In the genomic region with DNA sequence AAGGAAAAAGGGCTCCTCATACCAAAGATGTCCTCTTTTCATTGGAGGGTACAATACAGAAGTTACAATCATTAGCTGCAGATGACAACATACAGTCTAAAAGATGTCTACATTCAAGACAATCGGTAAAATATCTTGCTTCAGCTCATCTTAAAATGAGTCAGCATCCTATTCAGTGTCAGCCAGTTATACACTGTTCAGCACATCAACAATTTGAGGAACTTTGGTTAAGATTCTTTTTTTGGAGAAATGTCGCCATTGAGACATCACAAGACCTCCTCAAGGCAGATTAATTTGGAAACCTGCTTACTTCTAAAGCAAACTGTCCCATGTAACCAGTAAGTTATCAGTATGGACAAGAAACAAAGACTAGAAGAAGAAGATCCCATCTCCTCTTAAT, we compare ENCODE assay signal across 19 cellular contexts.
"Had no signal": no experiment of that assay in that cellular context is flagged by ENCODE, and none has a peak within 500 bp of the region (broad histone marks: within the 10 kb centered on the region; RNA-seq: fewer than 3 reads in every experiment).

No MANE protein-coding gene starts in this region.

- H3K4me3 Mint-ChIP-seq: activated B cell treated with CpG ODN at 0.5 μM for 24 hours; activated CD4-positive, alpha-beta memory T cell treated with anti-CD3 and anti-CD28 coated beads for 36 hours; activated T-helper 1 cell treated with anti-CD3 and anti-CD28 coated beads, Interleukin-12 subunit alpha, Interleukin-12 subunit beta, Interleukin-2, Interleukin-4 antibody, amounts not matched to agents 30 ng/mL and 10 ng/mL and 1 ng/mL, durations not matched to agents 14 hours and 24 hours and 36 hours; effector memory CD8-positive, alpha-beta T cell; natural killer cell treated with Interleukin-12 subunit alpha and Interleukin-12 subunit beta and Interleukin-15 and Interleukin-18, amount 100 ng/mL, for 72 hours; stimulated activated naive B cell treated with anti-CD40 and anti-IgM and Interleukin-4, amounts not matched to agents 10 μg/mL and 1 μg/mL and 100 μg/mL, for 72 hours had no signal

- H3K4me1 ChIP-seq: adrenal gland, foreskin keratinocyte, parathyroid adenoma had no signal

- H3K27me3 ChIP-seq: adrenal gland, foreskin keratinocyte, neutrophil had no signal

- H3K9me3 ChIP-seq: adrenal gland, neutrophil, thoracic aorta had no signal

- H3K27ac ChIP-seq: adrenal gland, foreskin keratinocyte, neutrophil, parathyroid adenoma, thoracic aorta had no signal

- DNase-seq: activated B cell treated with CpG ODN at 0.5 μM for 24 hours; activated CD4-positive, alpha-beta memory T cell treated with anti-CD3 and anti-CD28 coated beads for 36 hours; activated CD4-positive, alpha-beta T cell treated with anti-CD3 and anti-CD28 coated beads for 4 hours; activated gamma-delta T cell treated with Interleukin-2 at 50 U/mL for 16 hours; activated T-cell treated with anti-CD3 and anti-CD28 coated beads for 4 hours; adrenal gland; effector memory CD8-positive, alpha-beta T cell; foreskin keratinocyte; hypothalamus; islet precursor cell; left colon; stimulated activated naive B cell treated with anti-CD40 and anti-IgM and Interleukin-4, amounts not matched to agents 10 μg/mL and 1 μg/mL and 100 μg/mL, for 72 hours had no signal

- H3K36me3 Mint-ChIP-seq: activated CD4-positive, alpha-beta memory T cell treated with anti-CD3 and anti-CD28 coated beads for 36 hours; activated naive CD4-positive, alpha-beta T cell treated with anti-CD3 and anti-CD28 coated beads, Interleukin-2, amount 50 U/mL, for 72 hours; natural killer cell treated with Interleukin-12 subunit alpha and Interleukin-12 subunit beta and Interleukin-15 and Interleukin-18, amount 100 ng/mL, for 72 hours; stimulated activated naive B cell treated with anti-CD40 and anti-IgM and Interleukin-4, amounts not matched to agents 10 μg/mL and 1 μg/mL and 100 μg/mL, for 72 hours had no signal

- H3K4me3 ChIP-seq: adrenal gland, lung, thoracic aorta had no signal

- H3K27ac Mint-ChIP-seq: activated B cell treated with CpG ODN at 0.5 μM for 24 hours; activated CD4-positive, alpha-beta memory T cell treated with anti-CD3 and anti-CD28 coated beads for 36 hours; activated naive CD4-positive, alpha-beta T cell treated with anti-CD3 and anti-CD28 coated beads, Interleukin-2, amount 50 U/mL, for 72 hours; activated T-helper 1 cell treated with anti-CD3 and anti-CD28 coated beads, Interleukin-12 subunit alpha, Interleukin-12 subunit beta, Interleukin-2, Interleukin-4 antibody, amounts not matched to agents 30 ng/mL and 10 ng/mL and 1 ng/mL, durations not matched to agents 14 hours and 24 hours and 36 hours; effector memory CD8-positive, alpha-beta T cell; natural killer cell treated with Interleukin-12 subunit alpha and Interleukin-12 subunit beta and Interleukin-15 and Interleukin-18, amount 100 ng/mL, for 72 hours; stimulated activated naive B cell treated with anti-CD40 and anti-IgM and Interleukin-4, amounts not matched to agents 10 μg/mL and 1 μg/mL and 100 μg/mL, for 72 hours had no signal

- ATAC-seq: activated naive CD4-positive, alpha-beta T cell treated with anti-CD3 and anti-CD28 coated beads, Interleukin-2, amount 50 U/mL, for 72 hours; effector memory CD8-positive, alpha-beta T cell; foreskin keratinocyte; left colon; natural killer cell treated with Interleukin-12 subunit alpha and Interleukin-12 subunit beta and Interleukin-15 and Interleukin-18, amount 100 ng/mL, for 72 hours had no signal

- H3K4me1 Mint-ChIP-seq: activated B cell treated with CpG ODN at 0.5 μM for 24 hours; stimulated activated naive B cell treated with anti-CD40 and anti-IgM and Interleukin-4, amounts not matched to agents 10 μg/mL and 1 μg/mL and 100 μg/mL, for 72 hours had no signal

- H3K36me3 ChIP-seq: adrenal gland, neutrophil, thoracic aorta had no signal

- H3K9me3 Mint-ChIP-seq: activated B cell treated with CpG ODN at 0.5 μM for 24 hours; activated CD4-positive, alpha-beta memory T cell treated with anti-CD3 and anti-CD28 coated beads for 36 hours; activated naive CD4-positive, alpha-beta T cell treated with anti-CD3 and anti-CD28 coated beads, Interleukin-2, amount 50 U/mL, for 72 hours; activated T-helper 1 cell treated with anti-CD3 and anti-CD28 coated beads, Interleukin-12 subunit alpha, Interleukin-12 subunit beta, Interleukin-2, Interleukin-4 antibody, amounts not matched to agents 30 ng/mL and 10 ng/mL and 1 ng/mL, durations not matched to agents 14 hours and 24 hours and 36 hours; effector memory CD8-positive, alpha-beta T cell; natural killer cell treated with Interleukin-12 subunit alpha and Interleukin-12 subunit beta and Interleukin-15 and Interleukin-18, amount 100 ng/mL, for 72 hours; stimulated activated naive B cell treated with anti-CD40 and anti-IgM and Interleukin-4, amounts not matched to agents 10 μg/mL and 1 μg/mL and 100 μg/mL, for 72 hours had no signal
